In genomic region chr12:50059440-50060119, GRCh38 we compare ENCODE assay signal across 8 cellular contexts. TPM values are rescaled to one million over a fixed set of nuclear protein-coding genes. Genes with fewer than 3 reads are reported as not detected.
DNase-seq lines count a peak whose midpoint lies in the region; ATAC-seq and TF ChIP-seq lines count a peak whose summit lies in the region.
"Had no signal": no experiment of that assay in that cellular context is flagged by ENCODE, and none has a peak within 500 bp of the region (broad histone marks: within the 10 kb centered on the region; RNA-seq: fewer than 3 reads in every experiment).

No MANE protein-coding gene starts in this region.

- no peaks in the 10 kb centered on the region for H3K9me3 ChIP-seq in stomach
- H3K9me3 ChIP-seq: SJCRH30 had no signal

- no peak for TF ChIP-seq CTCF in stomach (IDR thresholded peaks at IDR 0.05)

- intact Hi-C loops in stomach (cut with DNase I; ENCODE audit: low total_unique reads): loop anchor here (5.0 kb wide), 1 partner anchor 92 kb away; no protein-coding TSS in a partner anchor

- no peak overlapping the region for H3K4me3 ChIP-seq in stomach
- H3K4me3 ChIP-seq: SJCRH30 had no signal

- H3K4me3 Mint-ChIP-seq in T-cell: peak overlapping the region; percentile 35 to 94 (median 67)
- peak overlapping the region; percentile 78 for H3K4me3 Mint-ChIP-seq in activated naive CD8-positive, alpha-beta T cell treated with anti-CD3 and anti-CD28 coated beads, Interleukin-2, amount 50 U/mL, for 24 hours

- H3K36me3 Mint-ChIP-seq in T-cell: no peaks in the 10 kb centered on the region
- no peaks in the 10 kb centered on the region for H3K36me3 Mint-ChIP-seq in activated naive CD8-positive, alpha-beta T cell treated with anti-CD3 and anti-CD28 coated beads, Interleukin-2, amount 50 U/mL, for 24 hours (ENCODE audit: low read depth)

- CTCF ChIA-PET in T-cell (lab: Charles Lee): interaction anchor here (0.5 to 1.7 kb wide), 3 partner anchors 11 to 93 kb away, joined by 3 to 5 read pairs (median 4); no protein-coding TSS in a partner anchor

- peak in 23 of 34 experiments; percentile 12 to 66 (median 35) for DNase-seq in T-cell
- peak; percentile 74 for DNase-seq in activated naive CD8-positive, alpha-beta T cell treated with anti-CD3 and anti-CD28 coated beads, Interleukin-2, amount 50 U/mL, for 24 hours
- peak in 5 of 6 experiments; percentile 9 to 48 (median 32) for DNase-seq in stimulated activated naive CD4-positive, alpha-beta T cell (lab: John Stamatoyannopoulos, UW)
- DNase-seq in GM19238 (ENCODE audit: insufficient read length, low spot score): no peak
- no peak for DNase-seq in stomach
- DNase-seq: SJCRH30 had no signal

- WGBS in stomach, 5 donors: 69 to 81% (median 76%) methylated on average over 12 of the region's 12 CpGs

- TF ChIP-seq POLR2A in stomach (IDR thresholded peaks at IDR 0.05): no peak

- H3K36me3 ChIP-seq in stomach: no peaks in the 10 kb centered on the region
- H3K36me3 ChIP-seq: SJCRH30 had no signal

- POLR2A ChIA-PET in T-cell (lab: Charles Lee): interaction anchor here in 1 of 2 donors (1.0 kb wide), 1 partner anchor 336 kb away, joined by 4 read pairs; the partner anchor contains the start of gene FAM186A

- no peaks in the 10 kb centered on the region for H3K9me3 Mint-ChIP-seq in T-cell
- H3K9me3 Mint-ChIP-seq in activated naive CD8-positive, alpha-beta T cell treated with anti-CD3 and anti-CD28 coated beads, Interleukin-2, amount 50 U/mL, for 24 hours: no peaks in the 10 kb centered on the region

- H3K27ac ChIP-seq in stomach: no peak overlapping the region
- H3K27ac ChIP-seq: SJCRH30 had no signal

- peaks cover 16 to 48% of the 10 kb centered on the region in 2 donors for H3K27me3 Mint-ChIP-seq in T-cell
- peaks cover 17% of the 10 kb centered on the region for H3K27me3 Mint-ChIP-seq in activated naive CD8-positive, alpha-beta T cell treated with anti-CD3 and anti-CD28 coated beads, Interleukin-2, amount 50 U/mL, for 24 hours

- peak overlapping the region; percentile 83 to 84 for H3K27ac Mint-ChIP-seq in T-cell
- H3K27ac Mint-ChIP-seq in activated naive CD8-positive, alpha-beta T cell treated with anti-CD3 and anti-CD28 coated beads, Interleukin-2, amount 50 U/mL, for 24 hours: peak overlapping the region; percentile 82

- ATAC-seq in T-cell (replicated peaks in 1 of 4) (peak; percentile 64 to 74 (median 66)), HG02610 (IDR thresholded peaks at IDR 0.05; ENCODE audit: unreplicated experiment) (no peak)
- peak; percentile 82 for ATAC-seq in activated naive CD8-positive, alpha-beta T cell treated with anti-CD3 and anti-CD28 coated beads, Interleukin-2, amount 50 U/mL, for 24 hours

- peaks cover 14 to 37% (median 34%) of the 10 kb centered on the region in 4 donors for H3K4me1 ChIP-seq in stomach

- TF ChIP-seq EP300 in stomach (IDR thresholded peaks at IDR 0.05): no peak

- peaks cover 37 to 52% (median 49%) of the 10 kb centered on the region in 3 donors for H3K4me1 Mint-ChIP-seq in T-cell
- H3K4me1 Mint-ChIP-seq in activated naive CD8-positive, alpha-beta T cell treated with anti-CD3 and anti-CD28 coated beads, Interleukin-2, amount 50 U/mL, for 24 hours: peaks cover 37% of the 10 kb centered on the region

- peaks cover 0 to 26% (median 10%) of the 10 kb centered on the region in 3 donors for H3K27me3 ChIP-seq in stomach

RNA-seq across cellular contexts. Expression of gene ASIC1, which starts 2.2 kb away (rescaled TPM):
- total RNA-seq in T-cell: 1 to 10 TPM; 1.6 to 9.1 (median 5.1) TPM
- total RNA-seq in stomach: 1 to 10 TPM in 2 of 5 donors, under 1 TPM in 2, not detected in 1; 0.45 to 3.5 (median 1.3) TPM
- polyA plus RNA-seq in stomach: 1 to 10 TPM in 2 of 3 donors, under 1 TPM in 1; 0.92 to 2.6 (median 1.2) TPM

RNA-seq across cellular contexts. Expression of gene SMARCD1, which starts 25.6 kb away (rescaled TPM):
- total RNA-seq in T-cell: 10 to 100 TPM; 71.8 to 79.8 (median 78.8) TPM
- total RNA-seq in stomach: 10 to 100 TPM in 4 of 5 donors, 1 to 10 TPM in 1; 2.9 to 75.9 (median 23.8) TPM
- 10 to 100 TPM; 10.1 to 17.3 (median 14.9) TPM for polyA plus RNA-seq in stomach

RNA-seq across cellular contexts. Expression of gene RACGAP1, which starts 34.3 kb away (rescaled TPM):
- total RNA-seq in T-cell (10 to 100 TPM in 3 of 5 donors, 1 to 10 TPM in 2; 5.5 to 14.8 (median 13.9) TPM), stomach (10 to 100 TPM in 4 of 5 donors, 1 to 10 TPM in 1; 9.3 to 36.7 (median 12.9) TPM)
- polyA plus RNA-seq in stomach: 10 to 100 TPM in 2 of 3 donors, 1 to 10 TPM in 1; 7.9 to 13.4 (median 11.2) TPM

RNA-seq across cellular contexts. Expression of gene GPD1, which starts 44.2 kb away (rescaled TPM):
- total RNA-seq in T-cell (1 to 10 TPM in 1 of 5 donors, under 1 TPM in 4; 0.41 to 1.1 (median 0.86) TPM), stomach (1 to 10 TPM in 4 of 5 donors, under 1 TPM in 1; 0.58 to 9.5 (median 5.9) TPM)
- 1 to 10 TPM in 2 of 3 donors, under 1 TPM in 1; 0.65 to 1.6 (median 1.4) TPM for polyA plus RNA-seq in stomach
- total RNA-seq: endothelial cell of umbilical vein had no signal

RNA-seq across cellular contexts. Expression of gene COX14, which starts 52.5 kb away (rescaled TPM):
- total RNA-seq in T-cell: 10 to 100 TPM; 38.0 to 49.9 (median 43.9) TPM
- 10 to 100 TPM in 4 of 5 donors, 1 to 10 TPM in 1; 9.8 to 96.3 (median 31.8) TPM for total RNA-seq in stomach
- polyA plus RNA-seq in stomach: 100 to 1,000 TPM in 2 of 3 donors, 10 to 100 TPM in 1; 93.8 to 153 (median 148) TPM

Comparison
In these comparisons a context has a peak if more than half of its experiments do, and no peak if none do; other contexts are left out.
1. DNase-seq: peak in T-cell (23 of 34), activated naive CD8-positive, alpha-beta T cell treated with anti-CD3 and anti-CD28 coated beads, Interleukin-2, amount 50 U/mL, for 24 hours (single experiment) and stimulated activated naive CD4-positive, alpha-beta T cell (5 of 6); none in GM19238 (single experiment) and stomach (single experiment).